8 cellular contexts compared by ENCODE assay signal in the genomic region with DNA sequence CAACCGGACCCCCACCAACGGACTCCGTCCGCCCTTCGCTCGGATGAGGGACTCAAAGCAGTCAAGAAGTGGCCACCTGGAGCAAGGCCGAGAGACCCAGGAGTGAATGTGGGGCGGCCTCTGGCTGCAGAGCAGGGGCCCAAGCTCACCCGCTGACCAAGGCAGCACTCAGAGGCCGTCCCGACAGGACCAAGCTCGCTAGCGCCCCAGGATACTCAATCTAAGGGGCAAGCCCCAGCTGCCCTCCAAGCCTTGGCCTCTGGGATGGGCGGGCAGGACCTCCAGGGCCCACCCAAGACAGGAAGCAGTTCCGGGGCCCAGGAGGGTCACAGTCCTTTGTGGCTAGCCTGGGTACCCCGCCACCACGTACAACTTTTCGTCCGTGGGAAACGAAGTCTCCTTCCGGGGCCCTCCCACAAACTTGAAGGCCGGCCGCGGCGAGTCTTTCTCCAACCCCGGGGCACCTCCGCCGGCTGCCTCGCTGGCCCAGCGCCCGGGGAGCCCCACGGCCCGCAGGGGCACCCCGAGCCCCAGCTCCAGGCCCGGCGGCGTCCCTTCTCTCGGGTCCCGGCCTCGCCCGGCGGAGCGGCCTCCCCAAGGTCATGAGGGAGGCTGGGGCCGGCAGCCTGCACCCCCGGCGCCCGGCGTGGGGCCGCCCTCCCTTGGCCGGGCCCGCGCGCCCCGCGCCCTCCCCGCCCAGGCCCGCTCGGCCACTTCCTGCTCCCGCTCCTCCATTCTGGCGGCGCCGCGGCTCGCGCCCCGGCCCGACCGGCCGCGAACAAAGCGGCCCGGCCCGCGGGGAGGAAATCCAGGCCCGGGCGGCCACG.
A peak's percentile ranks its signal among the peaks of the same experiment; 100 is the strongest.
DNase-seq lines count a peak whose midpoint lies in the region; ATAC-seq and TF ChIP-seq lines count a peak whose summit lies in the region.

No MANE protein-coding gene starts in this region.

- in situ Hi-C loops in astrocyte of the cerebellum (cut with HindIII; ENCODE audit: low sequenced_read_pairs), result no loop called here

- H3K4me1 Mint-ChIP-seq in stimulated activated effector memory CD8-positive, alpha-beta T cell treated with anti-CD3 and anti-CD28 coated beads, Interleukin-12 subunit alpha, Interleukin-12 subunit beta, amount 100 ng/mL, for 72 hours, result peaks cover 47% of the 10 kb centered on the region

- TF ChIP-seq CTCF in AG10803 (conservative IDR thresholded peaks at IDR 0.05; ENCODE audit: low read length) (no peak), astrocyte of the cerebellum (IDR thresholded peaks at IDR 0.05; ENCODE audit: low read depth, low read length, missing control alignments) (no peak)

- no peaks in the 10 kb centered on the region for H3K9me3 ChIP-seq in KOPT-K1 (ENCODE audit: insufficient read depth, low read length, poor library complexity, severe bottlenecking)

- peaks cover 35% of the 10 kb centered on the region for H3K36me3 Mint-ChIP-seq in stimulated activated effector memory CD8-positive, alpha-beta T cell treated with anti-CD3 and anti-CD28 coated beads, Interleukin-12 subunit alpha, Interleukin-12 subunit beta, amount 100 ng/mL, for 72 hours

- peak overlapping the region; percentile 85 for H3K27ac Mint-ChIP-seq in stimulated activated effector memory CD8-positive, alpha-beta T cell treated with anti-CD3 and anti-CD28 coated beads, Interleukin-12 subunit alpha, Interleukin-12 subunit beta, amount 100 ng/mL, for 72 hours

- H3K9me3 Mint-ChIP-seq in stimulated activated effector memory CD8-positive, alpha-beta T cell treated with anti-CD3 and anti-CD28 coated beads, Interleukin-12 subunit alpha, Interleukin-12 subunit beta, amount 100 ng/mL, for 72 hours, result no peaks in the 10 kb centered on the region

- H3K4me3 Mint-ChIP-seq in stimulated activated effector memory CD8-positive, alpha-beta T cell treated with anti-CD3 and anti-CD28 coated beads, Interleukin-12 subunit alpha, Interleukin-12 subunit beta, amount 100 ng/mL, for 72 hours, result peak overlapping the region; percentile 83

- H3K27ac ChIP-seq in KOPT-K1 (ENCODE audit: low read depth, low read length, poor library complexity, severe bottlenecking), result peak overlapping the region; percentile 65

- H3K4me3 ChIP-seq in AG10803 (ENCODE audit: low read length) (peak overlapping the region; percentile 76), astrocyte of the cerebellum (ENCODE audit: low read depth, low read length) (peak overlapping the region; percentile 72)

- H3K36me3 ChIP-seq in KOPT-K1 (ENCODE audit: insufficient read depth, low read length), result peaks cover 34% of the 10 kb centered on the region

- ATAC-seq in GM19035 (IDR thresholded peaks at IDR 0.05; ENCODE audit: unreplicated experiment) (peak; percentile 53), GM18907 (IDR thresholded peaks at IDR 0.05; ENCODE audit: unreplicated experiment) (no peak)
- peak; percentile 60 for ATAC-seq in stimulated activated effector memory CD8-positive, alpha-beta T cell treated with anti-CD3 and anti-CD28 coated beads, Interleukin-12 subunit alpha, Interleukin-12 subunit beta, amount 100 ng/mL, for 72 hours

- DNase-seq in AG10803 (ENCODE audit: low read depth) (peak; percentile 21), astrocyte of the cerebellum (ENCODE audit: low read depth) (no peak), iris pigment epithelial cell (ENCODE audit: low read depth) (peak; percentile 48), posterior cingulate gyrus (no peak)
- peak; percentile 20 to 69 for DNase-seq in stimulated activated effector memory CD8-positive, alpha-beta T cell treated with anti-CD3 and anti-CD28 coated beads, Interleukin-12 subunit alpha, Interleukin-12 subunit beta, amount 100 ng/mL, for 72 hours (ENCODE audit: low spot score in 2 of 2)

- intact Hi-C loops in posterior cingulate gyrus (cut with DNase I), result no loop called here

Comparison
In these comparisons a context has a peak if more than half of its experiments do, and no peak if none do; other contexts are left out.
1. DNase-seq: peak in AG10803 (single experiment), iris pigment epithelial cell (single experiment) and stimulated activated effector memory CD8-positive, alpha-beta T cell treated with anti-CD3 and anti-CD28 coated beads, Interleukin-12 subunit alpha, Interleukin-12 subunit beta, amount 100 ng/mL, for 72 hours (2 of 2); none in astrocyte of the cerebellum (single experiment) and posterior cingulate gyrus (0 of 10).